In the genomic region with DNA sequence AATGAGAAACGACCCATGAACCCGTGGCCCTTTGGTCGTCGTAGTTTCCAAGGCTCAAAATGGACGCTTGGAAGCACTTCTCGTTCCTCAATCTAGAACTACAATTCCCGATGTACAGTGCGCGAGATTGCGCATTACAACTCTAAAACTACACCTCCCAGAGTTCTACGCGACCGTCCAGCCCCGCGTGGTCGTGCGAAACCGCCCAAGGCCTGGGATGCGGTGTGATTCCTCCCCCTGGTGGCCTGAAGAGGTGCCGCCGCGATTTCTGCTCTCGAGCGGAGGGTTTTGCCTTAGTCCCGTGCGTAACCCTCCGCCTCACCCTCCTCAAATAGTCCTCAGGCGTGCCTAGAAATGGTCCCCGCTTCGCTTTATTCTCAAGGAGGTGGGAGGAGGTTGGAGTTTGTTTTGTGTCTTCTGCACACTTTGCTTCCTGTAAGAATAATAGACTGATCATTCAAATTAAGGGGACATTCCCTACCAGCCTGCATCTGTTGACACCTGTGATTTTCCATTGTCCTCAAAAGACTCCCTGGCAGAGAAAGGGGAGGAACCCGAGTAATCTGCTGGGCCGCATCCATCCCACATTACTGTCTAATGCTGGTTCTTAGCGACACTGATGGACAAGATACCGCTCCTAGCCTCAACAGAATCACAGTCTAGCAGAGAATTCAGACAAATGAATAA, we compare ENCODE assay signal across 1 cellular context.
TF ChIP-seq lines count a peak whose summit lies in the region.

No MANE protein-coding gene starts in this region.

TF ChIP-seq in HEK293, 187 proteins besides CTCF, POLR2A, EP300 and RAD21 (continued from another document and continues in another):
- peak; percentile 94 for TF ChIP-seq ZNF610 (tag by site-specific recombination; IDR thresholded peaks at IDR 0.05; ENCODE audit: borderline replicate concordance)
- 0 out of 2 replicates have a peak, but pooled peaks have one; percentile 31 for TF ChIP-seq ZNF341 (tag by site-specific recombination; IDR thresholded peaks at IDR 0.05; ENCODE audit: low read depth)
- TF ChIP-seq ZNF202 (tag by site-specific recombination; IDR thresholded peaks at IDR 0.05; ENCODE audit: borderline replicate concordance), result no peak
- peak; percentile 98 for TF ChIP-seq ZNF24 (tag by site-specific recombination; IDR thresholded peaks at IDR 0.05)
- TF ChIP-seq ZNF214 (tag by site-specific recombination; IDR thresholded peaks at IDR 0.05; ENCODE audit: borderline replicate concordance), result no peak
- no peak; the same call in 1 of the 2 replicates for TF ChIP-seq ZNF837 (tag by site-specific recombination; IDR thresholded peaks at IDR 0.05)
- TF ChIP-seq, protein P1, sequence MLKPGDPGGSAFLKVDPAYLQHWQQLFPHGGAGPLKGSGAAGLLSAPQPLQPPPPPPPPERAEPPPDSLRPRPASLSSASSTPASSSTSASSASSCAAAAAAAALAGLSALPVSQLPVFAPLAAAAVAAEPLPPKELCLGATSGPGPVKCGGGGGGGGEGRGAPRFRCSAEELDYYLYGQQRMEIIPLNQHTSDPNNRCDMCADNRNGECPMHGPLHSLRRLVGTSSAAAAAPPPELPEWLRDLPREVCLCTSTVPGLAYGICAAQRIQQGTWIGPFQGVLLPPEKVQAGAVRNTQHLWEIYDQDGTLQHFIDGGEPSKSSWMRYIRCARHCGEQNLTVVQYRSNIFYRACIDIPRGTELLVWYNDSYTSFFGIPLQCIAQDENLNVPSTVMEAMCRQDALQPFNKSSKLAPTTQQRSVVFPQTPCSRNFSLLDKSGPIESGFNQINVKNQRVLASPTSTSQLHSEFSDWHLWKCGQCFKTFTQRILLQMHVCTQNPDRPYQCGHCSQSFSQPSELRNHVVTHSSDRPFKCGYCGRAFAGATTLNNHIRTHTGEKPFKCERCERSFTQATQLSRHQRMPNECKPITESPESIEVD (tag by site-specific recombination; IDR thresholded peaks at IDR 0.05), result no peak
- peak; percentile 97 for TF ChIP-seq YY1 (tag by site-specific recombination; IDR thresholded peaks at IDR 0.05)
- peak; percentile 65 for TF ChIP-seq FEZF1 (tag by site-specific recombination; IDR thresholded peaks at IDR 0.05)
- TF ChIP-seq MEIS1 (CRISPR knock-in tag; IDR thresholded peaks at IDR 0.05; ENCODE audit: borderline replicate concordance), result no peak
- TF ChIP-seq ZNF677 (tag by site-specific recombination; IDR thresholded peaks at IDR 0.05), result no peak
- peak; percentile 56 for TF ChIP-seq ZNF623 (tag by site-specific recombination; IDR thresholded peaks at IDR 0.05)
- TF ChIP-seq SCRT2 (tag by site-specific recombination; IDR thresholded peaks at IDR 0.05), result peak; percentile 97
- TF ChIP-seq ZNF211 (tag by site-specific recombination; IDR thresholded peaks at IDR 0.05; ENCODE audit: low read depth), result no peak
- no peak for TF ChIP-seq ZNF37A (tag by site-specific recombination; IDR thresholded peaks at IDR 0.05)
- peak; percentile 96 for TF ChIP-seq ZBTB17 (tag by site-specific recombination; IDR thresholded peaks at IDR 0.05)
- TF ChIP-seq, protein P2, sequence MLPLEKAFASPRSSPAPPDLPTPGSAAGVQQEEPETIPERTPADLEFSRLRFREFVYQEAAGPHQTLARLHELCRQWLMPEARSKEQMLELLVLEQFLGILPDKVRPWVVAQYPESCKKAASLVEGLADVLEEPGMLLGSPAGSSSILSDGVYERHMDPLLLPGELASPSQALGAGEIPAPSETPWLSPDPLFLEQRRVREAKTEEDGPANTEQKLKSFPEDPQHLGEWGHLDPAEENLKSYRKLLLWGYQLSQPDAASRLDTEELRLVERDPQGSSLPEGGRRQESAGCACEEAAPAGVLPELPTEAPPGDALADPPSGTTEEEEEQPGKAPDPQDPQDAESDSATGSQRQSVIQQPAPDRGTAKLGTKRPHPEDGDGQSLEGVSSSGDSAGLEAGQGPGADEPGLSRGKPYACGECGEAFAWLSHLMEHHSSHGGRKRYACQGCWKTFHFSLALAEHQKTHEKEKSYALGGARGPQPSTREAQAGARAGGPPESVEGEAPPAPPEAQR (tag by site-specific recombination; IDR thresholded peaks at IDR 0.05), result peak; percentile 99
- TF ChIP-seq, protein P3, sequence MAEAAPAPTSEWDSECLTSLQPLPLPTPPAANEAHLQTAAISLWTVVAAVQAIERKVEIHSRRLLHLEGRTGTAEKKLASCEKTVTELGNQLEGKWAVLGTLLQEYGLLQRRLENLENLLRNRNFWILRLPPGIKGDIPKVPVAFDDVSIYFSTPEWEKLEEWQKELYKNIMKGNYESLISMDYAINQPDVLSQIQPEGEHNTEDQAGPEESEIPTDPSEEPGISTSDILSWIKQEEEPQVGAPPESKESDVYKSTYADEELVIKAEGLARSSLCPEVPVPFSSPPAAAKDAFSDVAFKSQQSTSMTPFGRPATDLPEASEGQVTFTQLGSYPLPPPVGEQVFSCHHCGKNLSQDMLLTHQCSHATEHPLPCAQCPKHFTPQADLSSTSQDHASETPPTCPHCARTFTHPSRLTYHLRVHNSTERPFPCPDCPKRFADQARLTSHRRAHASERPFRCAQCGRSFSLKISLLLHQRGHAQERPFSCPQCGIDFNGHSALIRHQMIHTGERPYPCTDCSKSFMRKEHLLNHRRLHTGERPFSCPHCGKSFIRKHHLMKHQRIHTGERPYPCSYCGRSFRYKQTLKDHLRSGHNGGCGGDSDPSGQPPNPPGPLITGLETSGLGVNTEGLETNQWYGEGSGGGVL (tag by site-specific recombination; IDR thresholded peaks at IDR 0.05), result peak; percentile 54
- no peak for TF ChIP-seq ZNF19 (tag by site-specific recombination; IDR thresholded peaks at IDR 0.05; ENCODE audit: low read depth)
- no peak for TF ChIP-seq ZNF555 (tag by site-specific recombination; conservative IDR thresholded peaks at IDR 0.05)
- TF ChIP-seq, protein P4, sequence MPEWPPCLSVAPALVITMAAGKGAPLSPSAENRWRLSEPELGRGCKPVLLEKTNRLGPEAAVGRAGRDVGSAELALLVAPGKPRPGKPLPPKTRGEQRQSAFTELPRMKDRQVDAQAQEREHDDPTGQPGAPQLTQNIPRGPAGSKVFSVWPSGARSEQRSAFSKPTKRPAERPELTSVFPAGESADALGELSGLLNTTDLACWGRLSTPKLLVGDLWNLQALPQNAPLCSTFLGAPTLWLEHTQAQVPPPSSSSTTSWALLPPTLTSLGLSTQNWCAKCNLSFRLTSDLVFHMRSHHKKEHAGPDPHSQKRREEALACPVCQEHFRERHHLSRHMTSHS (tag by site-specific recombination; IDR thresholded peaks at IDR 0.05), result peak; percentile 64; the same call in 1 of the 2 replicates
- no peak for TF ChIP-seq ZNF133 (tag by site-specific recombination; IDR thresholded peaks at IDR 0.05)
- TF ChIP-seq, protein P5, sequence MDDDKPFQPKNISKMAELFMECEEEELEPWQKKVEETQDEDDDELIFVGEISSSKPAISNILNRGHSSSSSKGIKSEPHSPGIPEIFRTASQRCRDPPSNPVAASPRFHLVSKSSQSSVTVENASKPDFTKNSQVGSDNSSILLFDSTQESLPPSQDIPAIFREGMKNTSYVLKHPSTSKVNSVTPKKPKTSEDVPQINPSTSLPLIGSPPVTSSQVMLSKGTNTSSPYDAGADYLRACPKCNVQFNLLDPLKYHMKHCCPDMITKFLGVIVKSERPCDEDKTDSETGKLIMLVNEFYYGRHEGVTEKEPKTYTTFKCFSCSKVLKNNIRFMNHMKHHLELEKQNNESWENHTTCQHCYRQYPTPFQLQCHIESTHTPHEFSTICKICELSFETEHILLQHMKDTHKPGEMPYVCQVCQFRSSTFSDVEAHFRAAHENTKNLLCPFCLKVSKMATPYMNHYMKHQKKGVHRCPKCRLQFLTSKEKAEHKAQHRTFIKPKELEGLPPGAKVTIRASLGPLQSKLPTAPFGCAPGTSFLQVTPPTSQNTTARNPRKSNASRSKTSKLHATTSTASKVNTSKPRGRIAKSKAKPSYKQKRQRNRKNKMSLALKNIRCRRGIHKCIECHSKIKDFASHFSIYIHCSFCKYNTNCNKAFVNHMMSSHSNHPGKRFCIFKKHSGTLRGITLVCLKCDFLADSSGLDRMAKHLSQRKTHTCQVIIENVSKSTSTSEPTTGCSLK (tag by site-specific recombination; IDR thresholded peaks at IDR 0.05), result no peak
- TF ChIP-seq GFI1B (tag by site-specific recombination; IDR thresholded peaks at IDR 0.05), result peak; percentile 93
- peak; percentile 97 for TF ChIP-seq ZXDB (tag by site-specific recombination; IDR thresholded peaks at IDR 0.05)
- peak; percentile 44; the same call in 1 of the 2 replicates for TF ChIP-seq EGR2 (tag by site-specific recombination; IDR thresholded peaks at IDR 0.05; ENCODE audit: low read depth)
- TF ChIP-seq ZNF239 (tag by site-specific recombination; IDR thresholded peaks at IDR 0.05), result 0 out of 2 replicates have a peak, but pooled peaks have one; percentile 76
- peak; percentile 89 for TF ChIP-seq ZNF174 (tag by site-specific recombination; IDR thresholded peaks at IDR 0.05)
- 0 out of 2 replicates have a peak, but pooled peaks have one; percentile 47 for TF ChIP-seq GLI2 (tag by site-specific recombination; IDR thresholded peaks at IDR 0.05; ENCODE audit: borderline replicate concordance, low read depth)
- TF ChIP-seq ZNF433 (tag by site-specific recombination; IDR thresholded peaks at IDR 0.05; ENCODE audit: low read depth), result no peak
- peak; percentile 100 for TF ChIP-seq ZNF654 (tag by site-specific recombination; IDR thresholded peaks at IDR 0.05; ENCODE audit: low read depth)
- peak; percentile 78 for TF ChIP-seq ZBTB21 (tag by site-specific recombination; IDR thresholded peaks at IDR 0.05)
- TF ChIP-seq, protein P6, sequence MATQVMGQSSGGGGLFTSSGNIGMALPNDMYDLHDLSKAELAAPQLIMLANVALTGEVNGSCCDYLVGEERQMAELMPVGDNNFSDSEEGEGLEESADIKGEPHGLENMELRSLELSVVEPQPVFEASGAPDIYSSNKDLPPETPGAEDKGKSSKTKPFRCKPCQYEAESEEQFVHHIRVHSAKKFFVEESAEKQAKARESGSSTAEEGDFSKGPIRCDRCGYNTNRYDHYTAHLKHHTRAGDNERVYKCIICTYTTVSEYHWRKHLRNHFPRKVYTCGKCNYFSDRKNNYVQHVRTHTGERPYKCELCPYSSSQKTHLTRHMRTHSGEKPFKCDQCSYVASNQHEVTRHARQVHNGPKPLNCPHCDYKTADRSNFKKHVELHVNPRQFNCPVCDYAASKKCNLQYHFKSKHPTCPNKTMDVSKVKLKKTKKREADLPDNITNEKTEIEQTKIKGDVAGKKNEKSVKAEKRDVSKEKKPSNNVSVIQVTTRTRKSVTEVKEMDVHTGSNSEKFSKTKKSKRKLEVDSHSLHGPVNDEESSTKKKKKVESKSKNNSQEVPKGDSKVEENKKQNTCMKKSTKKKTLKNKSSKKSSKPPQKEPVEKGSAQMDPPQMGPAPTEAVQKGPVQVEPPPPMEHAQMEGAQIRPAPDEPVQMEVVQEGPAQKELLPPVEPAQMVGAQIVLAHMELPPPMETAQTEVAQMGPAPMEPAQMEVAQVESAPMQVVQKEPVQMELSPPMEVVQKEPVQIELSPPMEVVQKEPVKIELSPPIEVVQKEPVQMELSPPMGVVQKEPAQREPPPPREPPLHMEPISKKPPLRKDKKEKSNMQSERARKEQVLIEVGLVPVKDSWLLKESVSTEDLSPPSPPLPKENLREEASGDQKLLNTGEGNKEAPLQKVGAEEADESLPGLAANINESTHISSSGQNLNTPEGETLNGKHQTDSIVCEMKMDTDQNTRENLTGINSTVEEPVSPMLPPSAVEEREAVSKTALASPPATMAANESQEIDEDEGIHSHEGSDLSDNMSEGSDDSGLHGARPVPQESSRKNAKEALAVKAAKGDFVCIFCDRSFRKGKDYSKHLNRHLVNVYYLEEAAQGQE (tag by site-specific recombination; IDR thresholded peaks at IDR 0.05), result peak; percentile 59
- peak; percentile 69; the same call in 1 of the 2 replicates for TF ChIP-seq ZNF121 (tag by site-specific recombination; IDR thresholded peaks at IDR 0.05)
- peak; percentile 82 for TF ChIP-seq ZNF223 (tag by site-specific recombination; IDR thresholded peaks at IDR 0.05)
- no peak for TF ChIP-seq ZNF354C (tag by site-specific recombination; IDR thresholded peaks at IDR 0.05; ENCODE audit: borderline replicate concordance, low read depth)
- TF ChIP-seq, protein P7, sequence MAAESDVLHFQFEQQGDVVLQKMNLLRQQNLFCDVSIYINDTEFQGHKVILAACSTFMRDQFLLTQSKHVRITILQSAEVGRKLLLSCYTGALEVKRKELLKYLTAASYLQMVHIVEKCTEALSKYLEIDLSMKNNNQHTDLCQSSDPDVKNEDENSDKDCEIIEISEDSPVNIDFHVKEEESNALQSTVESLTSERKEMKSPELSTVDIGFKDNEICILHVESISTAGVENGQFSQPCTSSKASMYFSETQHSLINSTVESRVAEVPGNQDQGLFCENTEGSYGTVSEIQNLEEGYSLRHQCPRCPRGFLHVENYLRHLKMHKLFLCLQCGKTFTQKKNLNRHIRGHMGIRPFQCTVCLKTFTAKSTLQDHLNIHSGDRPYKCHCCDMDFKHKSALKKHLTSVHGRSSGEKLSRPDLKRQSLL (tag by site-specific recombination; IDR thresholded peaks at IDR 0.05), result peak; percentile 49; the same call in 1 of the 2 replicates
- TF ChIP-seq, protein P8, sequence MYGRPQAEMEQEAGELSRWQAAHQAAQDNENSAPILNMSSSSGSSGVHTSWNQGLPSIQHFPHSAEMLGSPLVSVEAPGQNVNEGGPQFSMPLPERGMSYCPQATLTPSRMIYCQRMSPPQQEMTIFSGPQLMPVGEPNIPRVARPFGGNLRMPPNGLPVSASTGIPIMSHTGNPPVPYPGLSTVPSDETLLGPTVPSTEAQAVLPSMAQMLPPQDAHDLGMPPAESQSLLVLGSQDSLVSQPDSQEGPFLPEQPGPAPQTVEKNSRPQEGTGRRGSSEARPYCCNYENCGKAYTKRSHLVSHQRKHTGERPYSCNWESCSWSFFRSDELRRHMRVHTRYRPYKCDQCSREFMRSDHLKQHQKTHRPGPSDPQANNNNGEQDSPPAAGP (tag by site-specific recombination; IDR thresholded peaks at IDR 0.05), result peak; percentile 99
- peak; percentile 99 for TF ChIP-seq SALL2 (tag by site-specific recombination; IDR thresholded peaks at IDR 0.05; ENCODE audit: borderline replicate concordance)
- no peak for TF ChIP-seq ZNF274 (IDR thresholded peaks at IDR 0.05; ENCODE audit: low read length)
- no peak for TF ChIP-seq ZNF274 (tag by site-specific recombination; IDR thresholded peaks at IDR 0.05; ENCODE audit: borderline replicate concordance)
- TF ChIP-seq GLIS1 (tag by site-specific recombination; IDR thresholded peaks at IDR 0.05), result peak; percentile 73
- TF ChIP-seq ZNF768 (tag by site-specific recombination; IDR thresholded peaks at IDR 0.05), result 0 out of 2 replicates have a peak, but pooled peaks have one; percentile 31
- peak; percentile 97 for TF ChIP-seq ZBTB7A (tag by site-specific recombination; IDR thresholded peaks at IDR 0.05; ENCODE audit: low read depth)
- TF ChIP-seq, protein P9, sequence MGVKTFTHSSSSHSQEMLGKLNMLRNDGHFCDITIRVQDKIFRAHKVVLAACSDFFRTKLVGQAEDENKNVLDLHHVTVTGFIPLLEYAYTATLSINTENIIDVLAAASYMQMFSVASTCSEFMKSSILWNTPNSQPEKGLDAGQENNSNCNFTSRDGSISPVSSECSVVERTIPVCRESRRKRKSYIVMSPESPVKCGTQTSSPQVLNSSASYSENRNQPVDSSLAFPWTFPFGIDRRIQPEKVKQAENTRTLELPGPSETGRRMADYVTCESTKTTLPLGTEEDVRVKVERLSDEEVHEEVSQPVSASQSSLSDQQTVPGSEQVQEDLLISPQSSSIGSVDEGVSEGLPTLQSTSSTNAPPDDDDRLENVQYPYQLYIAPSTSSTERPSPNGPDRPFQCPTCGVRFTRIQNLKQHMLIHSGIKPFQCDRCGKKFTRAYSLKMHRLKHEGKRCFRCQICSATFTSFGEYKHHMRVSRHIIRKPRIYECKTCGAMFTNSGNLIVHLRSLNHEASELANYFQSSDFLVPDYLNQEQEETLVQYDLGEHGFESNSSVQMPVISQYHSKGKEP (tag by site-specific recombination; IDR thresholded peaks at IDR 0.05), result peak; percentile 78; the same call in 1 of the 2 replicates
- no peak for TF ChIP-seq ZNF585B (tag by site-specific recombination; IDR thresholded peaks at IDR 0.05)
- peak; percentile 75 for TF ChIP-seq SP2 (tag by site-specific recombination; IDR thresholded peaks at IDR 0.05)
